Comparison of ENCODE assay signal across 17 cellular contexts in genomic region chr17:73452056-73452455, GRCh38.
DNase-seq lines count a peak whose midpoint lies in the region; ATAC-seq lines count a peak whose summit lies in the region.
"Had no signal": no experiment of that assay in that cellular context is flagged by ENCODE, and none has a peak within 500 bp of the region (broad histone marks: within the 10 kb centered on the region; RNA-seq: fewer than 3 reads in every experiment).

No MANE protein-coding gene starts in this region.

- peak overlapping the region; percentile 5 for H3K27ac Mint-ChIP-seq in central memory CD8-positive, alpha-beta T cell (ENCODE audit: low read depth)
- H3K27ac Mint-ChIP-seq in activated T-helper 2 cell treated with anti-CD3 and anti-CD28 coated beads, Interferon-gamma antibody, Interleukin-2, Interleukin-4, amounts not matched to agents 10 μg/mL and 5 μg/mL and 100 μg/mL, durations not matched to agents 14 hours and 24 hours and 36 hours, result no peak overlapping the region
- H3K27ac Mint-ChIP-seq: CD4-positive, alpha-beta T cell; CD8-positive, alpha-beta memory T cell; GM23338; HFFc6 had no signal

- H3K27me3 Mint-ChIP-seq in central memory CD8-positive, alpha-beta T cell, result peaks cover 9% of the 10 kb centered on the region
- no peaks in the 10 kb centered on the region for H3K27me3 Mint-ChIP-seq in activated T-helper 2 cell treated with anti-CD3 and anti-CD28 coated beads, Interferon-gamma antibody, Interleukin-2, Interleukin-4, amounts not matched to agents 10 μg/mL and 5 μg/mL and 100 μg/mL, durations not matched to agents 14 hours and 24 hours and 36 hours (ENCODE audit: low read depth)
- H3K27me3 Mint-ChIP-seq: CD4-positive, alpha-beta T cell had no signal

- intact Hi-C loops in posterior vena cava (cut with DNase I), result no loop called here
- intact Hi-C loops in activated T-helper 2 cell treated with anti-CD3 and anti-CD28 coated beads, Interferon-gamma antibody, Interleukin-2, Interleukin-4, amounts not matched to agents 10 μg/mL and 5 μg/mL and 100 μg/mL, durations not matched to agents 14 hours and 24 hours and 36 hours (cut with micrococcal nuclease), result no loop called here

- no peaks in the 10 kb centered on the region for H3K4me1 Mint-ChIP-seq in central memory CD8-positive, alpha-beta T cell
- no peaks in the 10 kb centered on the region for H3K4me1 Mint-ChIP-seq in activated T-helper 2 cell treated with anti-CD3 and anti-CD28 coated beads, Interferon-gamma antibody, Interleukin-2, Interleukin-4, amounts not matched to agents 10 μg/mL and 5 μg/mL and 100 μg/mL, durations not matched to agents 14 hours and 24 hours and 36 hours (ENCODE audit: low read depth)
- H3K4me1 Mint-ChIP-seq: CD14-positive monocyte; CD8-positive, alpha-beta memory T cell; GM23338 had no signal

- no peaks in the 10 kb centered on the region for H3K9me3 Mint-ChIP-seq in central memory CD8-positive, alpha-beta T cell
- no peaks in the 10 kb centered on the region for H3K9me3 Mint-ChIP-seq in activated T-helper 2 cell treated with anti-CD3 and anti-CD28 coated beads, Interferon-gamma antibody, Interleukin-2, Interleukin-4, amounts not matched to agents 10 μg/mL and 5 μg/mL and 100 μg/mL, durations not matched to agents 14 hours and 24 hours and 36 hours
- H3K9me3 Mint-ChIP-seq: CD4-positive, alpha-beta T cell had no signal

- ATAC-seq in central memory CD8-positive, alpha-beta T cell (replicated peaks; ENCODE audit: extremely low read depth, poor library complexity, severe bottlenecking), result no peak
- no peak for ATAC-seq in HG03342 (IDR thresholded peaks at IDR 0.05; ENCODE audit: unreplicated experiment)
- ATAC-seq: GM23338 had no signal

- peak; percentile 39 for DNase-seq in NCI-H82 (lab: John Stamatoyannopoulos, UW)
- no peak for DNase-seq in NCI-H82 treated with DMSO at 0.1 percent for 48 hours (lab: John Stamatoyannopoulos, UW; ENCODE audit: unreplicated experiment)
- no peak for DNase-seq in central memory CD8-positive, alpha-beta T cell (ENCODE audit: low spot score in 2 of 2)
- peak; percentile 35 for DNase-seq in posterior vena cava (ENCODE audit: low spot score)
- DNase-seq in activated T-helper 2 cell treated with anti-CD3 and anti-CD28 coated beads, Interferon-gamma antibody, Interleukin-2, Interleukin-4, amounts not matched to agents 10 μg/mL and 5 μg/mL and 100 μg/mL, durations not matched to agents 14 hours and 24 hours and 36 hours (ENCODE audit: low spot score), result no peak
- DNase-seq: ACHN; AML-193; BE2C; CD4-positive, alpha-beta T cell; CD8-positive, alpha-beta memory T cell; DMS53; DMS79 treated with DMSO at 0.1 percent for 48 hours; GF-D8; HFFc6 had no signal

- H3K4me3 Mint-ChIP-seq in central memory CD8-positive, alpha-beta T cell, result no peak overlapping the region
- no peak overlapping the region for H3K4me3 Mint-ChIP-seq in activated T-helper 2 cell treated with anti-CD3 and anti-CD28 coated beads, Interferon-gamma antibody, Interleukin-2, Interleukin-4, amounts not matched to agents 10 μg/mL and 5 μg/mL and 100 μg/mL, durations not matched to agents 14 hours and 24 hours and 36 hours (ENCODE audit: low read depth)
- H3K4me3 Mint-ChIP-seq: CD14-positive monocyte; CD4-positive, alpha-beta T cell; CD8-positive, alpha-beta memory T cell; GM23338; HFFc6 had no signal

- H3K36me3 Mint-ChIP-seq in central memory CD8-positive, alpha-beta T cell (ENCODE audit: insufficient read depth), result no peaks in the 10 kb centered on the region
- H3K36me3 Mint-ChIP-seq in activated T-helper 2 cell treated with anti-CD3 and anti-CD28 coated beads, Interferon-gamma antibody, Interleukin-2, Interleukin-4, amounts not matched to agents 10 μg/mL and 5 μg/mL and 100 μg/mL, durations not matched to agents 14 hours and 24 hours and 36 hours (ENCODE audit: low read depth), result no peaks in the 10 kb centered on the region
- H3K36me3 Mint-ChIP-seq: CD14-positive monocyte had no signal

Comparison
In these comparisons a context has a peak if more than half of its experiments do, and no peak if none do; other contexts are left out.
1. DNase-seq: peak in NCI-H82 (single experiment) and posterior vena cava (single experiment); none in NCI-H82 treated with DMSO at 0.1 percent for 48 hours (single experiment), central memory CD8-positive, alpha-beta T cell (0 of 2) and activated T-helper 2 cell treated with anti-CD3 and anti-CD28 coated beads, Interferon-gamma antibody, Interleukin-2, Interleukin-4, amounts not matched to agents 10 μg/mL and 5 μg/mL and 100 μg/mL, durations not matched to agents 14 hours and 24 hours and 36 hours (single experiment).